In the genomic region with DNA sequence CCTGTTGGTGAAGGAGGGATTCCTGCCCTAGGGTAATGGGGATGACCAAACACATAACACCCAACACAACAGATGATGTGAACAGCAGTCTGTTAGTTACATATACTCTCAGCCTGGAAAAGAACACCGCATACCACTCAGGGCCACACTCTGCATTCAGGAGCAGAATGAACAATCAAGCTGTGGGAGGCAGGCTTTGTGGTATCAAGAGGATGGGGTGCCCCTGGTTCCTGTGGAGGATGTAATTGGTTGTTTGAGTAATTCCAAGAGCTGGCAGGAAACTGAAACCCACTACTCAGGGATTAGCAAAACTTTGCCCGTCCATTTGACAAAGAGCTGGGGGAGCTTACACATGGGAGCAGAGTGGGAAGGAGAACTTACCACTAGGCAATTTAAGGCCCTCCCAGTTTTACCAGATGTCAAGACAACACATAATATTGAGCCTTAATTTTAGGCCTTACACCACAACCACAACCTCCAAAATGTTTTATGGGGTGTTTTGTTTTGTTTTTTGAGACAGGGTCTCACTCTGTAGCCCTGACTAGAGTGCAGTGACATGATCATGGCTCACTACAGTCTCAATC, we compare ENCODE assay signal across 24 cellular contexts. TPM values are rescaled to one million over a fixed set of nuclear protein-coding genes. Genes with fewer than 3 reads are reported as not detected.
DNase-seq lines count a peak whose midpoint lies in the region; ATAC-seq, FAIRE-seq and TF ChIP-seq lines count a peak whose summit lies in the region.
"Had no signal": no experiment of that assay in that cellular context is flagged by ENCODE, and none has a peak within 500 bp of the region (broad histone marks: within the 10 kb centered on the region; RNA-seq: fewer than 3 reads in every experiment).

No MANE protein-coding gene starts in this region.

- H4K91ac ChIP-seq in mesenchymal stem cell (ENCODE audit: low read length): no peak overlapping the region

- H3K36me3 ChIP-seq in mesenchymal stem cell (ENCODE audit: control insufficient read depth in 1 of 2, insufficient read depth in 2 of 2, low read depth in 1 of 2, low read length in 2 of 2): no peaks in the 10 kb centered on the region
- H3K36me3 ChIP-seq: lower lobe of right lung, MG63, tibial artery had no signal

- H3K23ac ChIP-seq in mesenchymal stem cell (ENCODE audit: low read length in 2 of 2): no peak overlapping the region

- H3K4ac ChIP-seq in mesenchymal stem cell (ENCODE audit: low read depth in 1 of 2, low read length in 2 of 2): no peak overlapping the region

- H2AK5ac ChIP-seq in mesenchymal stem cell (ENCODE audit: low read length, severe bottlenecking): no peak overlapping the region

- no peak overlapping the region for H4K8ac ChIP-seq in mesenchymal stem cell (ENCODE audit: low read length)

- peaks cover under 1% of the 10 kb centered on the region for H3K4me1 Mint-ChIP-seq in osteocyte (ENCODE audit: unreplicated experiment)
- H3K4me1 Mint-ChIP-seq: stimulated activated memory B cell treated with anti-CD40 and anti-IgM and Interleukin-4, amounts not matched to agents 10 μg/mL and 1 μg/mL and 100 μg/mL, for 72 hours; T-cell had no signal

- H3K79me1 ChIP-seq in mesenchymal stem cell (replicated peaks; ENCODE audit: low read length, poor library complexity, severe bottlenecking): no peaks in the 10 kb centered on the region

- H3K27me3 ChIP-seq in mesenchymal stem cell (ENCODE audit: control insufficient read depth in 1 of 2, insufficient read depth in 1 of 2, low read length in 2 of 2): no peaks in the 10 kb centered on the region
- H3K27me3 ChIP-seq: MG63, tibial artery had no signal

- no peak overlapping the region for H3K18ac ChIP-seq in mesenchymal stem cell (ENCODE audit: low read depth in 1 of 2, low read length in 2 of 2)

- no peak overlapping the region for H2BK12ac ChIP-seq in mesenchymal stem cell (ENCODE audit: low read length in 2 of 2)

- no peak overlapping the region for H3K4me2 ChIP-seq in mesenchymal stem cell (ENCODE audit: low read length, poor library complexity, severe bottlenecking)

- no peaks in the 10 kb centered on the region for H3K9me3 ChIP-seq in mesenchymal stem cell (ENCODE audit: control insufficient read depth, low read length)
- H3K9me3 ChIP-seq: lower lobe of right lung, MG63, tibial artery had no signal

- TF ChIP-seq CTCF in osteocyte (IDR thresholded peaks at IDR 0.05): no peak

- H2BK120ac ChIP-seq in mesenchymal stem cell (ENCODE audit: low read depth, low read length): no peak overlapping the region

- H3K4me3 ChIP-seq in mesenchymal stem cell (ENCODE audit: insufficient read depth in 1 of 2, low read depth in 1 of 2, low read length in 2 of 2): no peak overlapping the region
- H3K4me3 ChIP-seq: lower lobe of right lung, MG63, tibial artery had no signal

- peaks cover under 1% of the 10 kb centered on the region for H3K4me1 ChIP-seq in mesenchymal stem cell (ENCODE audit: control insufficient read depth, insufficient read depth, low read depth, low read length)
- H3K4me1 ChIP-seq: lower lobe of right lung, tibial artery had no signal

- no peaks in the 10 kb centered on the region for H3K27me3 Mint-ChIP-seq in osteocyte (ENCODE audit: unreplicated experiment)
- H3K27me3 Mint-ChIP-seq: stimulated activated memory B cell treated with anti-CD40 and anti-IgM and Interleukin-4, amounts not matched to agents 10 μg/mL and 1 μg/mL and 100 μg/mL, for 72 hours; T-cell had no signal

- DNase-seq in activated naive CD4-positive, alpha-beta T cell treated with Interleukin-2 at 50 U/mL for 16 hours: peak; percentile 34
- DNase-seq in activated naive CD4-positive, alpha-beta T cell (lab: John Stamatoyannopoulos, UW): no peak
- no peak for DNase-seq in HTR-8/SVneo (ENCODE audit: insufficient read length, low spot score)
- DNase-seq in activated T-cell treated with anti-CD3 and anti-CD28 coated beads, Interleukin-2, amount 50 U/mL, for 48 hours: peak; percentile 66 to 67
- peak; percentile 72 for DNase-seq in stimulated activated CD4-positive, alpha-beta T cell treated with anti-CD3 and anti-CD28 coated beads, Interleukin-1b, Interleukin-23, amount 100 ng/mL, for 48 hours
- DNase-seq in osteocyte (ENCODE audit: extremely low spot score, unreplicated experiment): no peak
- no peak for DNase-seq in mesenchymal stem cell
- DNase-seq: activated CD8-positive, alpha-beta memory T cell treated with anti-CD3 and anti-CD28 coated beads for 24 hours; activated gamma-delta T cell treated with Interleukin-2 at 50 U/mL for 16 hours; cerebellar nuclear complex; foreskin melanocyte; IMR-90; islet precursor cell; lower lobe of right lung; MG63; NCI-H1436 treated with DMSO at 0.1 percent for 48 hours; NCI-H2171; NCI-H69; nucleus accumbens; T-cell; tibial artery had no signal

- 100% methylated on average over 1 of the region's 2 CpGs for WGBS in mesenchymal stem cell

- no peak overlapping the region for H3K27ac ChIP-seq in mesenchymal stem cell (ENCODE audit: low read length, poor library complexity, severe bottlenecking)
- H3K27ac ChIP-seq: HL-60, lower lobe of right lung, tibial artery had no signal

- ATAC-seq in GM18511 (IDR thresholded peaks at IDR 0.05; ENCODE audit: unreplicated experiment): no peak
- ATAC-seq: lower lobe of right lung; stimulated activated memory B cell treated with anti-CD40 and anti-IgM and Interleukin-4, amounts not matched to agents 10 μg/mL and 1 μg/mL and 100 μg/mL, for 72 hours; T-cell had no signal

- H2BK5ac ChIP-seq in mesenchymal stem cell (ENCODE audit: low read depth, low read length, poor library complexity, severe bottlenecking): no peak overlapping the region

- no peak overlapping the region for H3K27ac Mint-ChIP-seq in osteocyte (ENCODE audit: unreplicated experiment)
- H3K27ac Mint-ChIP-seq: stimulated activated memory B cell treated with anti-CD40 and anti-IgM and Interleukin-4, amounts not matched to agents 10 μg/mL and 1 μg/mL and 100 μg/mL, for 72 hours; T-cell had no signal

- H3K14ac ChIP-seq in mesenchymal stem cell (ENCODE audit: low read length in 2 of 2): no peak overlapping the region

- no peak overlapping the region for H3K9ac ChIP-seq in mesenchymal stem cell (ENCODE audit: low read length)

- no peak overlapping the region for H2AFZ ChIP-seq in mesenchymal stem cell (ENCODE audit: low read depth, low read length)

- no peak overlapping the region for H3K4me3 Mint-ChIP-seq in osteocyte (ENCODE audit: unreplicated experiment)
- H3K4me3 Mint-ChIP-seq: stimulated activated memory B cell treated with anti-CD40 and anti-IgM and Interleukin-4, amounts not matched to agents 10 μg/mL and 1 μg/mL and 100 μg/mL, for 72 hours; T-cell had no signal

- no peak overlapping the region for H2BK15ac ChIP-seq in mesenchymal stem cell (ENCODE audit: low read depth, poor library complexity, severe bottlenecking)

- FAIRE-seq in HTR-8/SVneo (lab: Jason Lieb, UNC): peak; percentile 38

- no peaks in the 10 kb centered on the region for H3K9me3 Mint-ChIP-seq in osteocyte (ENCODE audit: unreplicated experiment)
- H3K9me3 Mint-ChIP-seq: stimulated activated memory B cell treated with anti-CD40 and anti-IgM and Interleukin-4, amounts not matched to agents 10 μg/mL and 1 μg/mL and 100 μg/mL, for 72 hours; T-cell had no signal

- no peaks in the 10 kb centered on the region for H3K36me3 Mint-ChIP-seq in osteocyte (ENCODE audit: unreplicated experiment)
- H3K36me3 Mint-ChIP-seq: T-cell had no signal

RNA-seq across cellular contexts. Expression of a gene that starts 15.6 kb away (rescaled TPM):
- 85.2 and 91.1 TPM in 2 replicates for total RNA-seq in osteocyte
- polyA plus RNA-seq in mesenchymal stem cell (2013, experiment 1 of 2): 64.0 TPM
- 64.5 TPM for polyA plus RNA-seq in mesenchymal stem cell (2013, experiment 2 of 2)

RNA-seq across cellular contexts. Expression of a gene that starts 21.2 kb away (rescaled TPM):
- 1,134 and 1,223 TPM in 2 replicates for total RNA-seq in osteocyte
- polyA plus RNA-seq in mesenchymal stem cell (2013, experiment 1 of 2): 5,031 TPM
- 4,706 TPM for polyA plus RNA-seq in mesenchymal stem cell (2013, experiment 2 of 2)

RNA-seq across cellular contexts. Expression of a gene that starts 27.4 kb away (rescaled TPM):
- 0.73 and 1.1 TPM in 2 replicates for total RNA-seq in osteocyte
- 3.8 TPM for polyA plus RNA-seq in mesenchymal stem cell (2013, experiment 1 of 2)
- polyA plus RNA-seq in mesenchymal stem cell (2013, experiment 2 of 2): 3.9 TPM

RNA-seq across cellular contexts. Expression of a gene that starts 58.0 kb away (rescaled TPM):
- total RNA-seq in osteocyte: 18.1 and 18.2 TPM in 2 replicates
- 6.4 TPM for polyA plus RNA-seq in mesenchymal stem cell (2013, experiment 1 of 2)
- polyA plus RNA-seq in mesenchymal stem cell (2013, experiment 2 of 2): 6.5 TPM

Comparison
In these comparisons a context has a peak if more than half of its experiments do, and no peak if none do; other contexts are left out.
1. DNase-seq: peak in activated naive CD4-positive, alpha-beta T cell treated with Interleukin-2 at 50 U/mL for 16 hours (single experiment), activated T-cell treated with anti-CD3 and anti-CD28 coated beads, Interleukin-2, amount 50 U/mL, for 48 hours (2 of 2) and stimulated activated CD4-positive, alpha-beta T cell treated with anti-CD3 and anti-CD28 coated beads, Interleukin-1b, Interleukin-23, amount 100 ng/mL, for 48 hours (single experiment); none in activated naive CD4-positive, alpha-beta T cell (0 of 4), HTR-8/SVneo (single experiment), osteocyte (single experiment) and mesenchymal stem cell (single experiment).